Comparison of ENCODE assay signal across 26 cellular contexts in the genomic region with DNA sequence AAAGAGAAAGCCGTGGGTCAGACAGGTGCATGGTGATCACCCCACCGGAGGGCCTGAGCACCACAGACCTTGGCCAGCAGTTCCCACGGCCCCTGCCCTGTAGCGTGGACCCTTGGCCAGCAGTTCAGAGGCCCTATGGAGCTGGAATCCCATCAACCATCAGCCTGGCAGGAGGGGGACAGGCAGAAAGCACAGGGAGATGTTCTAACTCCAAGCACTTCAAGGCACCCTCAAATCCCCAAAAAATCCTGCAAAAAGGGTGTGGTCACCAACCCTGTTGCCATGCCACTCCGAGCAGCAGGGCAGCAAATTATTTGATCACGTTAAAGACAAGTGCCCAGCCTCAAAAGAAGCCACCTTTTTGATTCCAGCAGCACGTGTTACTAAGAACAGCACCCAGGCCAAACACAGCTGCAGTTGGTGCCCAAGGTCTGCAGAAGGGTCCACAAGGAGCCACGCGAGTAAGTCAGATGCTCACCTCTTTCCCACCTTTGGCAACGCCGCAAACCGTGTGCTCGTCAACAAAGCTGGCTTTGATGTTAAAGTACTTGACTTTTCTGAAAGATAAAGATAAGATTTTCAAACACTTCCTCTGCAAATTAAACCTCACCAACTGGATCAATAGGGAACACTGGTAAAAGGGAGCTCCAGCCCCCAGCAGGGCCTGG.
"Had no signal": no experiment of that assay in that cellular context is flagged by ENCODE, and none has a peak within 500 bp of the region (broad histone marks: within the 10 kb centered on the region; RNA-seq: fewer than 3 reads in every experiment).

No MANE protein-coding gene starts in this region.

- H3K27ac ChIP-seq: dorsolateral prefrontal cortex, epithelial cell of prostate, gastroesophageal sphincter, heart right ventricle, left lung, neutrophil, parathyroid adenoma, thoracic aorta, transverse colon, upper lobe of right lung, uterus had no signal

- H3K4me1 Mint-ChIP-seq: endodermal cell; naive thymus-derived CD8-positive, alpha-beta T cell; nephron progenitor cell; stimulated activated naive B cell treated with anti-CD40 and anti-IgM and Interleukin-4, amounts not matched to agents 10 μg/mL and 1 μg/mL and 100 μg/mL, for 72 hours had no signal

- H3K9me3 ChIP-seq: gastroesophageal sphincter, left lung, neutrophil, right lobe of liver, thoracic aorta, transverse colon, upper lobe of right lung, uterus had no signal

- H3K27ac Mint-ChIP-seq: endodermal cell; nephron progenitor cell; stimulated activated naive B cell treated with anti-CD40 and anti-IgM and Interleukin-4, amounts not matched to agents 10 μg/mL and 1 μg/mL and 100 μg/mL, for 72 hours; stimulated activated naive CD8-positive, alpha-beta T cell treated with anti-CD3 and anti-CD28 coated beads, Interleukin-15, Interleukin-2, amounts not matched to agents 100 ng/mL and 50 ng/mL, for 24 hours had no signal

- H2AFZ ChIP-seq: parathyroid adenoma had no signal

- H3K4me3 ChIP-seq: dorsolateral prefrontal cortex, gastroesophageal sphincter, heart right ventricle, left lung, right lobe of liver, thoracic aorta, transverse colon, upper lobe of right lung, uterus had no signal

- H3K4me3 Mint-ChIP-seq: endodermal cell; naive thymus-derived CD8-positive, alpha-beta T cell; nephron progenitor cell; stimulated activated naive B cell treated with anti-CD40 and anti-IgM and Interleukin-4, amounts not matched to agents 10 μg/mL and 1 μg/mL and 100 μg/mL, for 72 hours; stimulated activated naive CD8-positive, alpha-beta T cell treated with anti-CD3 and anti-CD28 coated beads, Interleukin-15, Interleukin-2, amounts not matched to agents 100 ng/mL and 50 ng/mL, for 24 hours had no signal

- H3K9ac ChIP-seq: parathyroid adenoma had no signal

- H3K36me3 ChIP-seq: uterus had no signal

- FAIRE-seq: colon, islet of Langerhans, small intestine had no signal

- H3K79me2 ChIP-seq: parathyroid adenoma had no signal

- H3K9me3 Mint-ChIP-seq: endodermal cell; stimulated activated naive CD8-positive, alpha-beta T cell treated with anti-CD3 and anti-CD28 coated beads, Interleukin-15, Interleukin-2, amounts not matched to agents 100 ng/mL and 50 ng/mL, for 24 hours had no signal

- H3K27me3 ChIP-seq: dorsolateral prefrontal cortex, gastroesophageal sphincter, heart right ventricle, left lung, neutrophil, right lobe of liver, transverse colon, upper lobe of right lung, uterus had no signal

- DNase-seq: dorsolateral prefrontal cortex; effector CD8-positive, alpha-beta T cell; endodermal cell; foreskin fibroblast; heart right ventricle; hippocampal formation; left cardiac atrium; naive thymus-derived CD8-positive, alpha-beta T cell; nephron progenitor cell; right lobe of liver; stimulated activated CD4-positive, alpha-beta T cell treated with anti-CD3 and anti-CD28 coated beads, Interleukin-15, amount 100 ng/mL, for 24 hours; stimulated activated CD4-positive, alpha-beta T cell treated with anti-CD3 and anti-CD28 coated beads, Interleukin-2, amount 100 ng/mL, for 48 hours; stimulated activated naive B cell treated with anti-CD40 and anti-IgM and Interleukin-4, amounts not matched to agents 10 μg/mL and 1 μg/mL and 100 μg/mL, for 72 hours; transverse colon; upper lobe of right lung; uterus had no signal

- H3K27me3 Mint-ChIP-seq: naive thymus-derived CD8-positive, alpha-beta T cell; stimulated activated naive B cell treated with anti-CD40 and anti-IgM and Interleukin-4, amounts not matched to agents 10 μg/mL and 1 μg/mL and 100 μg/mL, for 72 hours; stimulated activated naive CD8-positive, alpha-beta T cell treated with anti-CD3 and anti-CD28 coated beads, Interleukin-15, Interleukin-2, amounts not matched to agents 100 ng/mL and 50 ng/mL, for 24 hours had no signal

- H3K4me1 ChIP-seq: gastroesophageal sphincter, heart right ventricle, left lung, parathyroid adenoma, transverse colon, upper lobe of right lung, uterus had no signal

- ATAC-seq: gastroesophageal sphincter; heart right ventricle; left cardiac atrium; left lung; naive thymus-derived CD8-positive, alpha-beta T cell; stimulated activated naive B cell treated with anti-CD40 and anti-IgM and Interleukin-4, amounts not matched to agents 10 μg/mL and 1 μg/mL and 100 μg/mL, for 72 hours; upper lobe of right lung had no signal
